ENCODE assay signal across 1 cellular context in genomic region chr19:1511318-1511988, GRCh38.
TF ChIP-seq lines count a peak whose summit lies in the region.

No MANE protein-coding gene starts in this region.

TF ChIP-seq in HEK293, 187 proteins besides CTCF, POLR2A, EP300 and RAD21 (continued from another document):
- no peak for TF ChIP-seq PRDM2 (tag by site-specific recombination; IDR thresholded peaks at IDR 0.05; ENCODE audit: borderline replicate concordance)
